ENCODE assay signal across 17 cellular contexts in the genomic region with DNA sequence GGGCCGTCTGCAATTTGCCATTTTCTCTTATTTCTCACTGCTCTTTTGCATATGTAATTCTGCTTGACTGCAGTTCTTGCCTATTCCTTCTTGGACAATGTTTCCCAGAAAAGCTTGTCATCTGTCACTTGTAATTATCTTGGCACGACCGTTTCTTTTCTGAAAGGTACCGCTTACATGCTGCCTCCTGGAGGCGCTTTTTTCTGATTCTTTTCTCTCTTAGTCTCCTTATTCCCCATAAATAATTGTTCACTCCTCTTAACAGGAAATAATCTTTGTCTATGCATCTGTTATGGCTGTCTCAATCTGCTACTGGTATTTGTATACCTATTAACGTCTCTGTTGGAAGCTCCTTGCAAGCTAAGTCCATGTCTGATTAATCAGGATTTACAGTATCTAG. TPM values are rescaled to one million over a fixed set of nuclear protein-coding genes. Genes with fewer than 3 reads are reported as not detected.
A peak's percentile ranks its signal among the peaks of the same experiment; 100 is the strongest.
DNase-seq lines count a peak whose midpoint lies in the region; ATAC-seq and TF ChIP-seq lines count a peak whose summit lies in the region.
"Had no signal": no experiment of that assay in that cellular context is flagged by ENCODE, and none has a peak within 500 bp of the region (broad histone marks: within the 10 kb centered on the region; RNA-seq: fewer than 3 reads in every experiment).

No MANE protein-coding gene starts in this region.

- H3K27me3 Mint-ChIP-seq in activated CD8-positive, alpha-beta memory T cell treated with anti-CD3 and anti-CD28 coated beads, Interleukin-2, amount 10 ng/mL, durations not matched to agents 7 days and 5 days, result peaks cover 38% of the 10 kb centered on the region
- H3K27me3 Mint-ChIP-seq in chondrocyte (ENCODE audit: low read depth) (peaks cover under 1% of the 10 kb centered on the region), osteocyte (ENCODE audit: unreplicated experiment) (peaks cover 3% of the 10 kb centered on the region)

- no peaks in the 10 kb centered on the region for H3K36me3 Mint-ChIP-seq in activated CD8-positive, alpha-beta memory T cell treated with anti-CD3 and anti-CD28 coated beads, Interleukin-2, amount 10 ng/mL, durations not matched to agents 7 days and 5 days
- peaks cover 3% of the 10 kb centered on the region for H3K36me3 Mint-ChIP-seq in chondrocyte (ENCODE audit: low read depth)
- H3K36me3 Mint-ChIP-seq in osteocyte (ENCODE audit: unreplicated experiment), result no peaks in the 10 kb centered on the region

- no peaks in the 10 kb centered on the region for H3K9me3 Mint-ChIP-seq in activated CD8-positive, alpha-beta memory T cell treated with anti-CD3 and anti-CD28 coated beads, Interleukin-2, amount 10 ng/mL, durations not matched to agents 7 days and 5 days (ENCODE audit: low read depth)
- H3K9me3 Mint-ChIP-seq in chondrocyte (ENCODE audit: low read depth) (peaks cover 6% of the 10 kb centered on the region), osteocyte (ENCODE audit: unreplicated experiment) (peaks cover 8% of the 10 kb centered on the region)
- H3K9me3 Mint-ChIP-seq: dendritic cell treated with granulocyte-macrophage colony-stimulating factor and Interleukin-4, amounts not matched to agents 40 ng/mL and 50 ng/mL, for 4 days had no signal

- TF ChIP-seq CTCF in chondrocyte (IDR thresholded peaks at IDR 0.05) (peak; percentile 26), osteocyte (IDR thresholded peaks at IDR 0.05) (no peak)

- no peak for ATAC-seq in activated CD8-positive, alpha-beta memory T cell treated with anti-CD3 and anti-CD28 coated beads, Interleukin-2, amount 10 ng/mL, durations not matched to agents 7 days and 5 days
- ATAC-seq: left colon had no signal

- CTCF ChIA-PET in activated CD8-positive, alpha-beta memory T cell treated with anti-CD3 and anti-CD28 coated beads, Interleukin-2, amount 10 ng/mL, durations not matched to agents 7 days and 5 days (lab: Charles Lee), result no interaction called here

- no peak overlapping the region for H3K27ac Mint-ChIP-seq in activated CD8-positive, alpha-beta memory T cell treated with anti-CD3 and anti-CD28 coated beads, Interleukin-2, amount 10 ng/mL, durations not matched to agents 7 days and 5 days
- H3K27ac Mint-ChIP-seq in chondrocyte (ENCODE audit: unreplicated experiment), result no peak overlapping the region
- peak overlapping the region; percentile 7 for H3K27ac Mint-ChIP-seq in osteocyte (ENCODE audit: unreplicated experiment)
- H3K27ac Mint-ChIP-seq: dendritic cell treated with granulocyte-macrophage colony-stimulating factor and Interleukin-4, amounts not matched to agents 40 ng/mL and 50 ng/mL, for 4 days had no signal

- peak overlapping the region; percentile 1 for H3K4me3 Mint-ChIP-seq in activated CD8-positive, alpha-beta memory T cell treated with anti-CD3 and anti-CD28 coated beads, Interleukin-2, amount 10 ng/mL, durations not matched to agents 7 days and 5 days
- H3K4me3 Mint-ChIP-seq in chondrocyte (ENCODE audit: unreplicated experiment) (no peak overlapping the region), osteocyte (ENCODE audit: unreplicated experiment) (peak overlapping the region; percentile 14)
- H3K4me3 Mint-ChIP-seq: dendritic cell treated with granulocyte-macrophage colony-stimulating factor and Interleukin-4, amounts not matched to agents 40 ng/mL and 50 ng/mL, for 4 days had no signal

- peaks cover 5% of the 10 kb centered on the region for H3K4me1 Mint-ChIP-seq in activated CD8-positive, alpha-beta memory T cell treated with anti-CD3 and anti-CD28 coated beads, Interleukin-2, amount 10 ng/mL, durations not matched to agents 7 days and 5 days
- H3K4me1 Mint-ChIP-seq in chondrocyte (ENCODE audit: low read depth), result peaks cover 28% of the 10 kb centered on the region
- H3K4me1 Mint-ChIP-seq in osteocyte (ENCODE audit: unreplicated experiment), result peaks cover 25% of the 10 kb centered on the region

- no peak for DNase-seq in activated CD8-positive, alpha-beta memory T cell treated with anti-CD3 and anti-CD28 coated beads, Interleukin-2, amount 10 ng/mL, durations not matched to agents 7 days and 5 days
- DNase-seq in activated CD8-positive, alpha-beta memory T cell treated with anti-CD3 and anti-CD28 coated beads for 24 hours, result no peak
- DNase-seq in NCI-H524 treated with DMSO at 0.1 percent for 48 hours (lab: John Stamatoyannopoulos, UW) (peak; percentile 51), chondrocyte (ENCODE audit: low spot score) (no peak), osteocyte (ENCODE audit: extremely low spot score, unreplicated experiment) (no peak), GF-D8 (lab: John Stamatoyannopoulos, UW) (no peak), DMS79 treated with DMSO at 0.1 percent for 48 hours (lab: John Stamatoyannopoulos, UW) (no peak), NCI-H510A treated with DMSO at 0.1 percent for 48 hours (lab: John Stamatoyannopoulos, UW) (no peak)
- DNase-seq: activated gamma-delta T cell treated with Interleukin-2 at 50 U/mL for 16 hours; left colon; MV-4-11; NCI-H1930; NCI-H748 treated with DMSO at 0.1 percent for 48 hours; ovary; PC-9; stimulated activated CD4-positive, alpha-beta T cell treated with anti-CD3 and anti-CD28 coated beads, Interleukin-2, amount 100 ng/mL, for 24 hours had no signal

RNA-seq across cellular contexts. Expression of a gene that starts 1.3 kb away (rescaled TPM):
- 1 to 10 TPM in 1 of 2 experiments, under 1 TPM in 1; 0.70 to 1.3 TPM for total RNA-seq in activated CD8-positive, alpha-beta memory T cell treated with anti-CD3 and anti-CD28 coated beads, Interleukin-2, amount 10 ng/mL, durations not matched to agents 7 days and 5 days
- total RNA-seq in chondrocyte (87.2 to 158 TPM (median 153 TPM) in 3 replicates), osteocyte (85.5 and 90.5 TPM in 2 replicates)

RNA-seq across cellular contexts. Expression of a gene that starts 22.0 kb away (rescaled TPM):
- 10 to 100 TPM; 40.1 to 45.6 TPM for total RNA-seq in activated CD8-positive, alpha-beta memory T cell treated with anti-CD3 and anti-CD28 coated beads, Interleukin-2, amount 10 ng/mL, durations not matched to agents 7 days and 5 days
- 55.8 to 57.7 TPM (median 56.0 TPM) in 3 replicates for total RNA-seq in chondrocyte
- 69.1 and 73.2 TPM in 2 replicates for total RNA-seq in osteocyte

Comparison
In these comparisons a context has a peak if more than half of its experiments do, and no peak if none do; other contexts are left out.
1. RNA of a gene that starts 1.3 kb away (total RNA-seq): 87.2 to 158 TPM in chondrocyte and 85.5 to 90.5 TPM in osteocyte; 0.70 to 1.3 TPM in activated CD8-positive, alpha-beta memory T cell treated with anti-CD3 and anti-CD28 coated beads, Interleukin-2, amount 10 ng/mL, durations not matched to agents 7 days and 5 days; every median in the first group is over 10 times any median in the second.